ENCODE assay signal across 1 cellular context in the genomic region with DNA sequence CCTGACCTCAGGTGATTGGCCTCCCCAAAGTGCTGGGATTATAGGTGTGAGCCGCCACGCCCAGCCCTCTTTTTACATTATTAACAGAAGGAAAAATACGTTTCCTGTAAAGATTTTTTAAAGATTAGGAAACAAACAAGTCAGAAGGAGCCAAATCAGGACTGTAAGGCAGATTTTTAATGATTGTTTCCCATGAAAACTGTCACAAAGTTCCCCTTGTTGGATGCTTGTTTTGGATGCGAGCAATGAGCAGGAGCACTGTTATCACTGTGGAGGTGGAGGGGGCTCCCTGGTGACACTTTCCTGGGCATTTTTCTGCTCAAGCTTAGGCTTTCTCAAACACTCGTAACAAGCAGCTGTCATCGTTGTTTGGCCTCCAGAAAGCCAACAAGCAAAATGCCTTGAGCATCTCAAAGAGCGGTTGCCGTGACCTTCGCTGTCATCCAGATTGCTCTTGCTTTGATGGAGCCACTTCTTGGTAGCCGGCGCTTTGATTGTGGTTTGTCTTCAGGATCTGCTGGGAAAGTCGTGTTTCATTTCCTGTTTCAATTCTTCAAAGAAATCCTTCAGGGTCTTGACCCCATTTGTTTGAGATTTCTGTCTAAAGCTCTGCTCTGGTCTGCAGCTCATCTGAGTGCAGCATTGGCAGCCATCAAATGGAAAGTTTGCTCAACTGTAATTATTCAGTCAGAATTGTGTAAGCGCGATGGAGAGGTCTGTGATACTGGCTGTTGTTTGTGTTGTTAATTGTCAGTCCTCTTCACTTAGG.
TF ChIP-seq lines count a peak whose summit lies in the region.

No MANE protein-coding gene starts in this region.

TF ChIP-seq in HepG2, 621 proteins besides CTCF, POLR2A, EP300 and RAD21 (continued from another document and continues in another):
- TF ChIP-seq ZHX1 (CRISPR knock-in tag; IDR thresholded peaks at IDR 0.05; ENCODE audit: low read depth) (0 out of 2 replicates have a peak, but pooled peaks have one; percentile 31), ATRX (CRISPR knock-in tag; IDR thresholded peaks at IDR 0.05; ENCODE audit: borderline replicate concordance) (no peak), TAF1 (CRISPR knock-in tag; IDR thresholded peaks at IDR 0.05) (no peak), MZF1 (CRISPR knock-in tag; IDR thresholded peaks at IDR 0.05; ENCODE audit: borderline replicate concordance) (no peak), KDM1A (CRISPR knock-in tag; IDR thresholded peaks at IDR 0.05) (peak; percentile 88), ZMYM4 (CRISPR knock-in tag; IDR thresholded peaks at IDR 0.05) (peak; percentile 49), USF2 (IDR thresholded peaks at IDR 0.05; ENCODE audit: low read depth, low read length) (no peak), USF2 (CRISPR knock-in tag; IDR thresholded peaks at IDR 0.05; ENCODE audit: borderline replicate concordance) (no peak), ZNF180 (CRISPR knock-in tag; IDR thresholded peaks at IDR 0.05; ENCODE audit: borderline replicate concordance, low read depth) (no peak), ZFP82 (CRISPR knock-in tag; IDR thresholded peaks at IDR 0.05; ENCODE audit: borderline replicate concordance) (no peak), NR2F1 (CRISPR knock-in tag; IDR thresholded peaks at IDR 0.05) (peak; percentile 69 to 90; a peak in 3 of 4 replicates), ZNF782 (CRISPR knock-in tag; IDR thresholded peaks at IDR 0.05; ENCODE audit: borderline replicate concordance) (no peak), ZFX (CRISPR knock-in tag; IDR thresholded peaks at IDR 0.05; ENCODE audit: low read depth) (no peak), AGO1 (IDR thresholded peaks at IDR 0.05; ENCODE audit: low read depth, low read length, poor library complexity, severe bottlenecking) (no peak), FOXO1 (CRISPR knock-in tag; IDR thresholded peaks at IDR 0.05) (peak; percentile 62), IRX3 (CRISPR knock-in tag; IDR thresholded peaks at IDR 0.05; ENCODE audit: borderline replicate concordance, low read depth) (no peak), PPARG (CRISPR knock-in tag; conservative IDR thresholded peaks at IDR 0.05) (peak; percentile 48; the same call in 1 of the 2 replicates), RCOR2 (CRISPR knock-in tag; IDR thresholded peaks at IDR 0.05) (peak; percentile 92; the same call in 1 of the 2 replicates), KDM5B (CRISPR knock-in tag; IDR thresholded peaks at IDR 0.05; ENCODE audit: borderline replicate concordance) (no peak), NR2F2 (IDR thresholded peaks at IDR 0.05; ENCODE audit: borderline replicate concordance, low read depth) (peak; percentile 99), JUNB (CRISPR knock-in tag; IDR thresholded peaks at IDR 0.05; ENCODE audit: borderline replicate concordance) (no peak), ZNF607 (CRISPR knock-in tag; IDR thresholded peaks at IDR 0.05; ENCODE audit: borderline replicate concordance) (no peak), PHF20 (CRISPR knock-in tag; IDR thresholded peaks at IDR 0.05) (no peak), PCBP2 (optimal IDR thresholded peaks at IDR 0.05; ENCODE audit: low read depth, low read length, poor library complexity, severe bottlenecking) (no peak), FOXM1 (CRISPR knock-in tag; IDR thresholded peaks at IDR 0.05) (no peak), STAG1 (CRISPR knock-in tag; IDR thresholded peaks at IDR 0.05) (no peak), ZUFSP (CRISPR knock-in tag; IDR thresholded peaks at IDR 0.05; ENCODE audit: borderline replicate concordance) (no peak), ZNF549 (CRISPR knock-in tag; IDR thresholded peaks at IDR 0.05) (no peak), ZNF850 (CRISPR knock-in tag; conservative IDR thresholded peaks at IDR 0.05) (no peak), REPIN1 (CRISPR knock-in tag; IDR thresholded peaks at IDR 0.05; ENCODE audit: borderline replicate concordance, low read depth) (no peak), BHLHE40 (IDR thresholded peaks at IDR 0.05; ENCODE audit: low read length) (peak; percentile 32; the same call in 1 of the 2 replicates), ELF4 (CRISPR knock-in tag; IDR thresholded peaks at IDR 0.05; ENCODE audit: borderline replicate concordance) (0 out of 2 replicates have a peak, but pooled peaks have one; percentile 40), ZNF138 (CRISPR knock-in tag; IDR thresholded peaks at IDR 0.05; ENCODE audit: low read depth) (no peak), ZNF878 (CRISPR knock-in tag; IDR thresholded peaks at IDR 0.05) (no peak)
- TF ChIP-seq, protein P1, sequence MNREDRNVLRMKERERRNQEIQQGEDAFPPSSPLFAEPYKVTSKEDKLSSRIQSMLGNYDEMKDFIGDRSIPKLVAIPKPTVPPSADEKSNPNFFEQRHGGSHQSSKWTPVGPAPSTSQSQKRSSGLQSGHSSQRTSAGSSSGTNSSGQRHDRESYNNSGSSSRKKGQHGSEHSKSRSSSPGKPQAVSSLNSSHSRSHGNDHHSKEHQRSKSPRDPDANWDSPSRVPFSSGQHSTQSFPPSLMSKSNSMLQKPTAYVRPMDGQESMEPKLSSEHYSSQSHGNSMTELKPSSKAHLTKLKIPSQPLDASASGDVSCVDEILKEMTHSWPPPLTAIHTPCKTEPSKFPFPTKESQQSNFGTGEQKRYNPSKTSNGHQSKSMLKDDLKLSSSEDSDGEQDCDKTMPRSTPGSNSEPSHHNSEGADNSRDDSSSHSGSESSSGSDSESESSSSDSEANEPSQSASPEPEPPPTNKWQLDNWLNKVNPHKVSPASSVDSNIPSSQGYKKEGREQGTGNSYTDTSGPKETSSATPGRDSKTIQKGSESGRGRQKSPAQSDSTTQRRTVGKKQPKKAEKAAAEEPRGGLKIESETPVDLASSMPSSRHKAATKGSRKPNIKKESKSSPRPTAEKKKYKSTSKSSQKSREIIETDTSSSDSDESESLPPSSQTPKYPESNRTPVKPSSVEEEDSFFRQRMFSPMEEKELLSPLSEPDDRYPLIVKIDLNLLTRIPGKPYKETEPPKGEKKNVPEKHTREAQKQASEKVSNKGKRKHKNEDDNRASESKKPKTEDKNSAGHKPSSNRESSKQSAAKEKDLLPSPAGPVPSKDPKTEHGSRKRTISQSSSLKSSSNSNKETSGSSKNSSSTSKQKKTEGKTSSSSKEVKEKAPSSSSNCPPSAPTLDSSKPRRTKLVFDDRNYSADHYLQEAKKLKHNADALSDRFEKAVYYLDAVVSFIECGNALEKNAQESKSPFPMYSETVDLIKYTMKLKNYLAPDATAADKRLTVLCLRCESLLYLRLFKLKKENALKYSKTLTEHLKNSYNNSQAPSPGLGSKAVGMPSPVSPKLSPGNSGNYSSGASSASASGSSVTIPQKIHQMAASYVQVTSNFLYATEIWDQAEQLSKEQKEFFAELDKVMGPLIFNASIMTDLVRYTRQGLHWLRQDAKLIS (CRISPR knock-in tag; IDR thresholded peaks at IDR 0.05) = no peak
- TF ChIP-seq, protein P2, sequence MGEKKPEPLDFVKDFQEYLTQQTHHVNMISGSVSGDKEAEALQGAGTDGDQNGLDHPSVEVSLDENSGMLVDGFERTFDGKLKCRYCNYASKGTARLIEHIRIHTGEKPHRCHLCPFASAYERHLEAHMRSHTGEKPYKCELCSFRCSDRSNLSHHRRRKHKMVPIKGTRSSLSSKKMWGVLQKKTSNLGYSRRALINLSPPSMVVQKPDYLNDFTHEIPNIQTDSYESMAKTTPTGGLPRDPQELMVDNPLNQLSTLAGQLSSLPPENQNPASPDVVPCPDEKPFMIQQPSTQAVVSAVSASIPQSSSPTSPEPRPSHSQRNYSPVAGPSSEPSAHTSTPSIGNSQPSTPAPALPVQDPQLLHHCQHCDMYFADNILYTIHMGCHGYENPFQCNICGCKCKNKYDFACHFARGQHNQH (CRISPR knock-in tag; IDR thresholded peaks at IDR 0.05) = peak; percentile 89
- TF ChIP-seq, protein P3, sequence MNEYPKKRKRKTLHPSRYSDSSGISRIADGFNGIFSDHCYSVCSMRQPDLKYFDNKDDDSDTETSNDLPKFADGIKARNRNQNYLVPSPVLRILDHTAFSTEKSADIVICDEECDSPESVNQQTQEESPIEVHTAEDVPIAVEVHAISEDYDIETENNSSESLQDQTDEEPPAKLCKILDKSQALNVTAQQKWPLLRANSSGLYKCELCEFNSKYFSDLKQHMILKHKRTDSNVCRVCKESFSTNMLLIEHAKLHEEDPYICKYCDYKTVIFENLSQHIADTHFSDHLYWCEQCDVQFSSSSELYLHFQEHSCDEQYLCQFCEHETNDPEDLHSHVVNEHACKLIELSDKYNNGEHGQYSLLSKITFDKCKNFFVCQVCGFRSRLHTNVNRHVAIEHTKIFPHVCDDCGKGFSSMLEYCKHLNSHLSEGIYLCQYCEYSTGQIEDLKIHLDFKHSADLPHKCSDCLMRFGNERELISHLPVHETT (CRISPR knock-in tag; conservative IDR thresholded peaks at IDR 0.05) = no peak
- TF ChIP-seq, protein P4, sequence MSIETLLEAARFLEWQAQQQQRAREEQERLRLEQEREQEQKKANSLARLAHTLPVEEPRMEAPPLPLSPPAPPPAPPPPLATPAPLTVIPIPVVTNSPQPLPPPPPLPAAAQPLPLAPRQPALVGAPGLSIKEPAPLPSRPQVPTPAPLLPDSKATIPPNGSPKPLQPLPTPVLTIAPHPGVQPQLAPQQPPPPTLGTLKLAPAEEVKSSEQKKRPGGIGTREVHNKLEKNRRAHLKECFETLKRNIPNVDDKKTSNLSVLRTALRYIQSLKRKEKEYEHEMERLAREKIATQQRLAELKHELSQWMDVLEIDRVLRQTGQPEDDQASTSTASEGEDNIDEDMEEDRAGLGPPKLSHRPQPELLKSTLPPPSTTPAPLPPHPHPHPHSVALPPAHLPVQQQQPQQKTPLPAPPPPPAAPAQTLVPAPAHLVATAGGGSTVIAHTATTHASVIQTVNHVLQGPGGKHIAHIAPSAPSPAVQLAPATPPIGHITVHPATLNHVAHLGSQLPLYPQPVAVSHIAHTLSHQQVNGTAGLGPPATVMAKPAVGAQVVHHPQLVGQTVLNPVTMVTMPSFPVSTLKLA (IDR thresholded peaks at IDR 0.05) = no peak
- TF ChIP-seq, protein P5, sequence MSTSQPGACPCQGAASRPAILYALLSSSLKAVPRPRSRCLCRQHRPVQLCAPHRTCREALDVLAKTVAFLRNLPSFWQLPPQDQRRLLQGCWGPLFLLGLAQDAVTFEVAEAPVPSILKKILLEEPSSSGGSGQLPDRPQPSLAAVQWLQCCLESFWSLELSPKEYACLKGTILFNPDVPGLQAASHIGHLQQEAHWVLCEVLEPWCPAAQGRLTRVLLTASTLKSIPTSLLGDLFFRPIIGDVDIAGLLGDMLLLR (CRISPR knock-in tag; IDR thresholded peaks at IDR 0.05) = no peak
